ENCODE assay signal across 17 cellular contexts in genomic region chr13:77034883-77035282, GRCh38. TPM values are rescaled to one million over a fixed set of nuclear protein-coding genes. Genes with fewer than 3 reads are reported as not detected.
DNase-seq lines count a peak whose midpoint lies in the region; ATAC-seq and TF ChIP-seq lines count a peak whose summit lies in the region.
"Had no signal": no experiment of that assay in that cellular context is flagged by ENCODE, and none has a peak within 500 bp of the region (broad histone marks: within the 10 kb centered on the region; RNA-seq: fewer than 3 reads in every experiment).

No MANE protein-coding gene starts in this region.

- dilution Hi-C loops in IMR-90 (cut with HindIII; ENCODE audit: low sequenced_read_pairs, unreplicated experiment) (no loop called here), mammary epithelial cell (cut with HindIII; ENCODE audit: low sequenced_read_pairs) (no loop called here)

- no peak overlapping the region for H4K91ac ChIP-seq in IMR-90 (ENCODE audit: insufficient read depth, low read depth, low read length)

- no peak overlapping the region for H4K5ac ChIP-seq in IMR-90 (ENCODE audit: low read depth, low read length)

- POLR2A ChIA-PET in IMR-90 (lab: Charles Lee; ENCODE audit: unreplicated experiment) = no interaction called here

- H2BK5ac ChIP-seq in IMR-90 (ENCODE audit: low read depth, low read length, poor library complexity, severe bottlenecking) = no peak overlapping the region

- peak; percentile 85 for ATAC-seq in IMR-90 (ENCODE audit: low read depth)

- TF ChIP-seq CTCF in IMR-90 (conservative IDR thresholded peaks at IDR 0.05; ENCODE audit: low read depth, low read length) (no peak), mammary epithelial cell (conservative IDR thresholded peaks at IDR 0.05 in 1 of 2, IDR thresholded peaks at IDR 0.05 in 1 of 2; ENCODE audit: extremely low read depth in 1 of 2, insufficient read depth in 1 of 2, low read depth in 1 of 2, low read length in 2 of 2) (no peak), ovary (IDR thresholded peaks at IDR 0.05) (no peak)

- H3K23ac ChIP-seq in IMR-90 (ENCODE audit: low read depth, low read length) = no peak overlapping the region

- H3K4me3 ChIP-seq in IMR-90 (ENCODE audit: insufficient read depth, low read depth, low read length) (no peak overlapping the region), mammary epithelial cell (replicated peaks in 1 of 3; ENCODE audit: insufficient read depth in 1 of 3, low read depth in 2 of 3, low read length in 3 of 3) (no peak overlapping the region), ovary (no peak overlapping the region)
- H3K4me3 ChIP-seq: BLaER1 treated with 17β-estradiol and CSF1 and Interleukin-3, amounts not matched to agents 10 nM and 100 nM; lung; Peyer's patch had no signal

- WGBS in IMR-90 (ENCODE audit: extremely low coverage in 2 of 2, insufficient read length in 1 of 2), 2 experiments = 80% methylated on average over 1 of the region's 5 CpGs; no CpG with 5 or more reads in 1 of the 2 experiments
- WGBS in mammary epithelial cell (ENCODE audit: low coverage, missing lambda C conversion rate) = 88% methylated on average over 5 of the region's 5 CpGs
- WGBS in ovary, 3 donors = 93 to 96% (median 94%) methylated on average over 5 of the region's 5 CpGs

- TF ChIP-seq POLR2A in IMR-90 (IDR thresholded peaks at IDR 0.05; ENCODE audit: low read depth, low read length) = no peak
- no peak for TF ChIP-seq POLR2A in ovary (IDR thresholded peaks at IDR 0.05)

- no peak for TF ChIP-seq RAD21 in IMR-90 (IDR thresholded peaks at IDR 0.05; ENCODE audit: low read length)

- H3K9me3 ChIP-seq in IMR-90 (ENCODE audit: control insufficient read depth, insufficient read depth, low read length) = no peaks in the 10 kb centered on the region
- no peaks in the 10 kb centered on the region for H3K9me3 ChIP-seq in mammary epithelial cell (replicated peaks; ENCODE audit: insufficient read depth, low read length)
- no peaks in the 10 kb centered on the region for H3K9me3 ChIP-seq in ovary
- H3K9me3 ChIP-seq: Peyer's patch had no signal

- H3K9ac ChIP-seq in IMR-90 (ENCODE audit: low read depth, low read length) = no peak overlapping the region
- no peak overlapping the region for H3K9ac ChIP-seq in mammary epithelial cell (ENCODE audit: insufficient read depth, low read length)
- H3K9ac ChIP-seq: BLaER1 treated with 17β-estradiol and CSF1 and Interleukin-3, amounts not matched to agents 10 nM and 100 nM; KMS-11 had no signal

- no peak overlapping the region for H2AK9ac ChIP-seq in IMR-90 (replicated peaks; ENCODE audit: low read depth, low read length, poor library complexity)

- H2AFZ ChIP-seq in IMR-90 (replicated peaks; ENCODE audit: low read length, poor library complexity) (no peak overlapping the region), mammary epithelial cell (ENCODE audit: low read depth, low read length) (no peak overlapping the region)

- intact Hi-C loops in IMR-90 (cut with micrococcal nuclease) (no loop called here), mammary epithelial cell (cut with micrococcal nuclease) (no loop called here), ovary (cut with DNase I) (no loop called here)

- no peak for TF ChIP-seq EP300 in ovary (IDR thresholded peaks at IDR 0.05)

- H3K79me1 ChIP-seq in IMR-90 (ENCODE audit: low read depth in 1 of 2, low read length in 2 of 2) = no peaks in the 10 kb centered on the region

- H4K20me1 ChIP-seq in IMR-90 (ENCODE audit: insufficient read depth, low read length) (no peaks in the 10 kb centered on the region), mammary epithelial cell (ENCODE audit: insufficient read depth, low read length) (no peaks in the 10 kb centered on the region)
- H4K20me1 ChIP-seq: BLaER1 treated with 17β-estradiol and CSF1 and Interleukin-3, amounts not matched to agents 10 nM and 100 nM had no signal

- H3K14ac ChIP-seq in IMR-90 (replicated peaks; ENCODE audit: low read depth, low read length) = no peak overlapping the region

- H4K8ac ChIP-seq in IMR-90 (ENCODE audit: low read depth in 2 of 2, low read length in 2 of 2) = no peak overlapping the region

- DNase-seq in Daoy (ENCODE audit: low read depth) = peak; percentile 27
- peak; percentile 79 for DNase-seq in IMR-90
- peak; percentile 44 for DNase-seq in mammary epithelial cell
- peak; percentile 31 for DNase-seq in kidney tubule cell (ENCODE audit: low spot score)
- DNase-seq in ovary = no peak
- no peak for DNase-seq in NCI-H2029 treated with DMSO at 0.1 percent for 48 hours (lab: John Stamatoyannopoulos, UW)
- DNase-seq in NCI-H1105 (lab: John Stamatoyannopoulos, UW) = no peak
- DNase-seq: activated CD4-positive, alpha-beta T cell treated with anti-CD3 and anti-CD28 coated beads, Interleukin-2, amount 50 U/mL, for 48 hours; activated T-cell treated with anti-CD3 and anti-CD28 coated beads, Interleukin-2, amount 50 U/mL, for 24 hours; DMS 273 treated with DMSO at 0.1 percent for 48 hours; H7; NCI-H1436; Peyer's patch; trophoblast cell had no signal

- no peak overlapping the region for H3K27ac ChIP-seq in IMR-90 (ENCODE audit: insufficient read depth, low read length)
- no peak overlapping the region for H3K27ac ChIP-seq in mammary epithelial cell (ENCODE audit: insufficient read depth, low read depth, low read length)
- no peak overlapping the region for H3K27ac ChIP-seq in ovary
- H3K27ac ChIP-seq: BLaER1 treated with 17β-estradiol and CSF1 and Interleukin-3, amounts not matched to agents 10 nM and 100 nM; KMS-11; Peyer's patch had no signal

- BruUV-seq in IMR-90 (replicated peaks; lab: Mats Ljungman, UMichigan) (no TSS peak), mammary epithelial cell (replicated peaks; lab: Mats Ljungman, UMichigan) (no TSS peak)

- H3K18ac ChIP-seq in IMR-90 (ENCODE audit: low read depth, low read length) = no peak overlapping the region

- no peak overlapping the region for H3K56ac ChIP-seq in IMR-90 (ENCODE audit: extremely low read depth, insufficient read depth, low read length)

- no peak overlapping the region for H2BK120ac ChIP-seq in IMR-90 (ENCODE audit: low read depth, low read length)

- H3K9me1 ChIP-seq in IMR-90 (ENCODE audit: insufficient read depth, low read length) = no peaks in the 10 kb centered on the region; the same call in 1 of the 2 replicates

- H3K79me2 ChIP-seq in mammary epithelial cell (ENCODE audit: insufficient read depth, low read length) = no peaks in the 10 kb centered on the region

- CTCF ChIA-PET in IMR-90 (lab: Yijun Ruan, JAX) = no interaction called here
- CTCF ChIA-PET in mammary epithelial cell (lab: Charles Lee; ENCODE audit: low non-redundant PET) = no interaction called here

- H3K27me3 ChIP-seq in IMR-90 (ENCODE audit: control insufficient read depth, insufficient read depth, low read length) (no peaks in the 10 kb centered on the region), mammary epithelial cell (ENCODE audit: insufficient read depth, low read length) (no peaks in the 10 kb centered on the region), ovary (no peaks in the 10 kb centered on the region)
- H3K27me3 ChIP-seq: BLaER1 treated with 17β-estradiol and CSF1 and Interleukin-3, amounts not matched to agents 10 nM and 100 nM; Peyer's patch had no signal

- no peak overlapping the region for H2BK15ac ChIP-seq in IMR-90 (ENCODE audit: low read depth, low read length)

- H3K4me1 ChIP-seq in IMR-90 (ENCODE audit: control insufficient read depth, insufficient read depth, low read length) = peaks cover 3% of the 10 kb centered on the region; the same call in 1 of the 2 replicates
- no peaks in the 10 kb centered on the region for H3K4me1 ChIP-seq in mammary epithelial cell (ENCODE audit: insufficient read depth, low read length)
- peaks cover 6% of the 10 kb centered on the region for H3K4me1 ChIP-seq in ovary (ENCODE audit: insufficient read depth)
- H3K4me1 ChIP-seq: Peyer's patch had no signal

- H3K4me2 ChIP-seq in IMR-90 (ENCODE audit: low read depth, low read length) (no peak overlapping the region), mammary epithelial cell (ENCODE audit: insufficient read depth, low read depth, low read length) (no peak overlapping the region)
- H3K4me2 ChIP-seq: BLaER1 treated with 17β-estradiol and CSF1 and Interleukin-3, amounts not matched to agents 10 nM and 100 nM; KMS-11 had no signal

- H2BK20ac ChIP-seq in IMR-90 (ENCODE audit: low read depth, low read length) = no peak overlapping the region

- no peak overlapping the region for H3K4ac ChIP-seq in IMR-90 (ENCODE audit: low read depth, low read length)

- H2AK5ac ChIP-seq in IMR-90 (ENCODE audit: low read depth, low read length) = no peak overlapping the region

- H3K36me3 ChIP-seq in IMR-90 (ENCODE audit: control insufficient read depth, insufficient read depth, low read length) = no peaks in the 10 kb centered on the region
- H3K36me3 ChIP-seq in mammary epithelial cell (ENCODE audit: insufficient read depth, low read length) = no peaks in the 10 kb centered on the region
- no peaks in the 10 kb centered on the region for H3K36me3 ChIP-seq in ovary
- H3K36me3 ChIP-seq: BLaER1 treated with 17β-estradiol and CSF1 and Interleukin-3, amounts not matched to agents 10 nM and 100 nM; Peyer's patch had no signal

- in situ Hi-C loops in IMR-90 (cut with MboI; ENCODE audit: low sequenced_read_pairs) (no loop called here), mammary epithelial cell (cut with MboI; ENCODE audit: low sequenced_read_pairs in 2 of 2) (no loop called here)

TF ChIP-seq in IMR-90, 13 proteins besides CTCF, POLR2A, EP300 and RAD21:
- 0 out of 2 replicates have a peak, but pooled peaks have one; percentile 2 for TF ChIP-seq FOS (IDR thresholded peaks at IDR 0.05; ENCODE audit: low read depth, low read length)
- TF ChIP-seq NFE2L2 (IDR thresholded peaks at IDR 0.05; ENCODE audit: low read depth, low read length) = no peak

RNA-seq across cellular contexts. Expression of gene FBXL3, which starts 7.9 kb away (rescaled TPM):
- 15.6 and 21.6 TPM in 2 replicates for total RNA-seq in Daoy (2014; rRNA removed; shearing (Covaris generic))
- total RNA-seq in IMR-90 (2012; rRNA removed) (43.6 and 51.1 TPM in 2 replicates), mammary epithelial cell (10 to 100 TPM; 31.9 to 44.8 TPM), ovary (10 to 100 TPM; 45.5 to 94.4 (median 56.3) TPM)
- polyA plus RNA-seq in IMR-90 (2012; rRNA removed) (12.7 and 15.3 TPM in 2 replicates), mammary epithelial cell (15.7 TPM), ovary (10 to 100 TPM; 38.0 to 46.1 TPM)
- polyA plus RNA-seq in IMR-90 (2012; cell fraction: cytosol; rRNA removed) = 13.3 and 19.0 TPM in 2 replicates
- 5.5 and 12.4 TPM in 2 replicates for polyA plus RNA-seq in IMR-90 (2012; cell fraction: nucleus; rRNA removed; ENCODE audit: low replicate concordance)
- polyA minus RNA-seq in mammary epithelial cell = 26.4 TPM

RNA-seq across cellular contexts. Expression of gene CLN5, which starts 43.0 kb away (rescaled TPM):
- 13.9 and 15.7 TPM in 2 replicates for total RNA-seq in Daoy (2014; rRNA removed; shearing (Covaris generic))
- 15.1 and 22.8 TPM in 2 replicates for total RNA-seq in IMR-90 (2012; rRNA removed)
- polyA plus RNA-seq in IMR-90 (2012; rRNA removed) = 9.7 and 11.3 TPM in 2 replicates
- polyA plus RNA-seq in IMR-90 (2012; cell fraction: cytosol; rRNA removed) = 3.9 and 5.7 TPM in 2 replicates
- 8.2 and 17.8 TPM in 2 replicates for polyA plus RNA-seq in IMR-90 (2012; cell fraction: nucleus; rRNA removed; ENCODE audit: low replicate concordance)
- 10 to 100 TPM; 24.0 to 45.8 TPM for total RNA-seq in mammary epithelial cell
- polyA plus RNA-seq in mammary epithelial cell = 16.9 TPM
- polyA minus RNA-seq in mammary epithelial cell = 12.3 TPM
- 10 to 100 TPM; 34.0 to 46.9 (median 36.6) TPM for total RNA-seq in ovary
- polyA plus RNA-seq in ovary = 10 to 100 TPM; 31.7 to 52.2 TPM

Comparison
In these comparisons a context has a peak if more than half of its experiments do, and no peak if none do; other contexts are left out.
1. DNase-seq: peak in Daoy (single experiment), IMR-90 (single experiment), mammary epithelial cell (single experiment) and kidney tubule cell (single experiment); none in ovary (0 of 5), NCI-H2029 treated with DMSO at 0.1 percent for 48 hours (single experiment) and NCI-H1105 (single experiment).